In genomic region chr10:132592790-132593788, GRCh38 we compare ENCODE assay signal across 9 cellular contexts. TPM values are rescaled to one million over a fixed set of nuclear protein-coding genes. Genes with fewer than 3 reads are reported as not detected.
DNase-seq lines count a peak whose midpoint lies in the region; ATAC-seq, FAIRE-seq and TF ChIP-seq lines count a peak whose summit lies in the region.
"Had no signal": no experiment of that assay in that cellular context is flagged by ENCODE, and none has a peak within 500 bp of the region (broad histone marks: within the 10 kb centered on the region; RNA-seq: fewer than 3 reads in every experiment).

No MANE protein-coding gene starts in this region.

- no peak overlapping the region for H3K18ac ChIP-seq in trophoblast cell (ENCODE audit: low read length)

- H3K4ac ChIP-seq in trophoblast cell (ENCODE audit: low read depth, low read length), result no peak overlapping the region

- no peak for ATAC-seq in left ventricle myocardium superior
- ATAC-seq in HG03108 (IDR thresholded peaks at IDR 0.05; ENCODE audit: unreplicated experiment), result peak; percentile 62
- ATAC-seq in GM12878, result peak; percentile 87
- no peak for ATAC-seq in thoracic aorta (ENCODE audit: insufficient number of reproducible peaks, low FRiP score, low read depth)

- RAD21 ChIA-PET in GM12878 (lab: Charles Lee; ENCODE audit: unreplicated experiment), result interaction anchor here (0.5 to 4.7 kb wide), 13 partner anchors 12 to 134 kb away, joined by 3 to 84 read pairs (median 4); no protein-coding TSS in a partner anchor

- SMC1A ChIA-PET in GM12878 (lab: Charles Lee; ENCODE audit: uncharacterized antibody, unreplicated experiment), result interaction anchor here (0.8 to 4.5 kb wide), 13 partner anchors 13 to 261 kb away, joined by 3 to 62 read pairs (median 7); partner anchors contain the start of gene LRRC27

- H2AFZ ChIP-seq in GM12878 (ENCODE audit: control insufficient read depth, low read depth, low read length), result no peak overlapping the region; the same call in none of the 2 replicates
- H2AFZ ChIP-seq in trophoblast cell (ENCODE audit: insufficient read depth, low read length, poor library complexity), result no peak overlapping the region

- H3K14ac ChIP-seq in trophoblast cell (ENCODE audit: low read length), result no peak overlapping the region

- H3K9me3 ChIP-seq in left ventricle myocardium inferior (replicated peaks) (no peaks in the 10 kb centered on the region), GM12878 (replicated peaks; ENCODE audit: control insufficient read depth, insufficient read depth, low read length) (peaks cover 2% of the 10 kb centered on the region; the same call in 2 of the 3 replicates), thoracic aorta (no peaks in the 10 kb centered on the region), trophoblast cell (ENCODE audit: insufficient read depth, low read depth, low read length) (peaks cover 11% of the 10 kb centered on the region)

- TF ChIP-seq POLR2A in GM12878 (IDR thresholded peaks at IDR 0.05; ENCODE audit: low read depth, low read length), result no peak

- H3K27me3 ChIP-seq in left ventricle myocardium inferior (ENCODE audit: low read depth) (no peaks in the 10 kb centered on the region), GM12878 (replicated peaks in 1 of 2; ENCODE audit: control insufficient read depth in 2 of 2, insufficient read depth in 2 of 2, low read length in 1 of 2) (no peaks in the 10 kb centered on the region), thoracic aorta (replicated peaks; ENCODE audit: insufficient read depth) (no peaks in the 10 kb centered on the region), trophoblast cell (ENCODE audit: insufficient read depth, low read length) (no peaks in the 10 kb centered on the region)

- H3K36me3 ChIP-seq in left ventricle myocardium inferior (no peaks in the 10 kb centered on the region), GM12878 (ENCODE audit: control insufficient read depth in 2 of 2, insufficient read depth in 2 of 2, low read length in 1 of 2) (no peaks in the 10 kb centered on the region), thoracic aorta (no peaks in the 10 kb centered on the region), trophoblast cell (ENCODE audit: control insufficient read depth in 1 of 2, insufficient read depth in 2 of 2, low read length in 2 of 2) (no peaks in the 10 kb centered on the region)

- H3K4me2 ChIP-seq in GM12878 (ENCODE audit: control insufficient read depth, insufficient read depth) (peak overlapping the region; percentile 88), trophoblast cell (ENCODE audit: low read length) (no peak overlapping the region)

- no peak for DNase-seq in left ventricle myocardium inferior
- no peak for DNase-seq in left ventricle myocardium superior
- DNase-seq in GM12878 (ENCODE audit: low read depth, low spot score), result peak; percentile 62
- no peak for DNase-seq in thoracic aorta (ENCODE audit: low spot score)
- DNase-seq in trophoblast cell, result no peak
- DNase-seq in frontal cortex (ENCODE audit: low spot score in 2 of 2), result no peak
- DNase-seq in SW 1271 (lab: John Stamatoyannopoulos, UW), result no peak

- H4K8ac ChIP-seq in trophoblast cell (ENCODE audit: low read depth, low read length), result no peak overlapping the region

- no peak overlapping the region for H2BK5ac ChIP-seq in trophoblast cell (ENCODE audit: low read depth, low read length, poor library complexity)

- no peak overlapping the region for H4K91ac ChIP-seq in trophoblast cell (ENCODE audit: low read depth, low read length)

- H3K4me1 ChIP-seq in left ventricle myocardium inferior (peaks cover 100% of the 10 kb centered on the region), GM12878 (ENCODE audit: control insufficient read depth, insufficient read depth, low read length) (peaks cover 28% of the 10 kb centered on the region), thoracic aorta (ENCODE audit: control insufficient read depth in 1 of 2, low read depth in 2 of 2) (peaks cover 68 to 95% of the 10 kb centered on the region in 2 donors), trophoblast cell (ENCODE audit: control insufficient read depth in 1 of 2, insufficient read depth in 2 of 2, low read length in 2 of 2) (peaks cover 6 to 13% of the 10 kb centered on the region in 2 experiments)

- no TSS peak for BruUV-seq in GM12878 (replicated peaks; lab: Mats Ljungman, UMichigan)

- H3K4me3 ChIP-seq in left ventricle myocardium inferior (no peak overlapping the region), GM12878 (peak overlapping the region; percentile 16; the same call in 1 of the 2 replicates), thoracic aorta (no peak overlapping the region), trophoblast cell (ENCODE audit: low read depth, low read length) (no peak overlapping the region)

- CTCF ChIA-PET in GM12878 (lab: Yijun Ruan, JAX), result interaction anchor here (0.7 to 3.4 kb wide), 8 partner anchors 12 to 134 kb away, joined by 3 to 17 read pairs (median 6); no protein-coding TSS in a partner anchor

- intact Hi-C loops in left ventricle myocardium inferior (cut with micrococcal nuclease) (no loop called here), left ventricle myocardium superior (cut with micrococcal nuclease) (no loop called here), GM12878 (cut with micrococcal nuclease; ENCODE audit: unreplicated experiment) (no loop called here)

- TF ChIP-seq RAD21 in GM12878 (IDR thresholded peaks at IDR 0.05; ENCODE audit: insufficient read depth, low read depth, low read length), result no peak

- FAIRE-seq in GM12878 (lab: Jason Lieb, UNC) (peak; percentile 57), frontal cortex (lab: Jason Lieb, UNC) (no peak)
- FAIRE-seq: islet of Langerhans had no signal

- no peak for TF ChIP-seq EP300 in GM12878 (IDR thresholded peaks at IDR 0.05; ENCODE audit: borderline replicate concordance in 1 of 2, control insufficient read depth in 1 of 2, low read depth in 2 of 2, low read length in 2 of 2)

- H2AK5ac ChIP-seq in trophoblast cell (ENCODE audit: low read length), result no peak overlapping the region

- POLR2A ChIA-PET in GM12878 (lab: Charles Lee), result interaction anchor here (0.6 to 2.0 kb wide), 6 partner anchors 11 to 54 kb away, joined by 3 to 26 read pairs (median 6); no protein-coding TSS in a partner anchor

- H2BK120ac ChIP-seq in trophoblast cell (ENCODE audit: insufficient read depth, low read length, poor library complexity), result no peak overlapping the region

- no peak overlapping the region for H3K23ac ChIP-seq in trophoblast cell (ENCODE audit: low read length)

- H3K79me2 ChIP-seq in GM12878 (ENCODE audit: control insufficient read depth, insufficient read depth, low read length) (peaks cover 13% of the 10 kb centered on the region), trophoblast cell (ENCODE audit: control insufficient read depth, insufficient read depth, low read length, poor library complexity) (peaks cover 2% of the 10 kb centered on the region)

- no peaks in the 10 kb centered on the region for H4K20me1 ChIP-seq in GM12878 (ENCODE audit: control insufficient read depth, insufficient read depth)

- H3K27ac ChIP-seq in left ventricle myocardium inferior (replicated peaks), result peak overlapping the region; percentile 86
- peak overlapping the region; percentile 71 for H3K27ac ChIP-seq in GM12878 (ENCODE audit: control insufficient read depth, insufficient read depth)
- peak overlapping the region; percentile 88 to 96 for H3K27ac ChIP-seq in thoracic aorta
- no peak overlapping the region for H3K27ac ChIP-seq in trophoblast cell (ENCODE audit: low read depth, low read length)

- 77% methylated on average over 17 of the region's 17 CpGs for WGBS in GM12878 (ENCODE audit: insufficient coverage, insufficient replicate concordance, low lambda C conversion rate, missing lambda C conversion rate)
- no CpG with 5 or more reads among the region's 17 CpGs for WGBS in trophoblast cell (ENCODE audit: extremely low coverage, insufficient coverage, insufficient read length)

- in situ Hi-C loops in GM12878 (cut with MboI), result no loop called here

- no peak overlapping the region; the same call in 1 of the 2 replicates for H3K9ac ChIP-seq in GM12878 (ENCODE audit: control insufficient read depth, insufficient read depth, low read length)
- no peak overlapping the region for H3K9ac ChIP-seq in trophoblast cell (ENCODE audit: low read length)

- H4K12ac ChIP-seq in trophoblast cell (ENCODE audit: low read depth, low read length), result no peak overlapping the region

- no peak for TF ChIP-seq CTCF in left ventricle myocardium inferior (IDR thresholded peaks at IDR 0.05; ENCODE audit: borderline replicate concordance)
- no peak for TF ChIP-seq CTCF in GM12878 (IDR thresholded peaks at IDR 0.05 in 2 of 3, conservative IDR thresholded peaks at IDR 0.05 in 1 of 3; ENCODE audit: control insufficient read depth in 2 of 3, extremely low read depth in 1 of 3, insufficient read depth in 1 of 3, low read depth in 3 of 3, low read length in 3 of 3)
- no peak for TF ChIP-seq CTCF in thoracic aorta (IDR thresholded peaks at IDR 0.05)

- no peak overlapping the region for H2BK12ac ChIP-seq in trophoblast cell (ENCODE audit: low read length)

- no peaks in the 10 kb centered on the region for H3K79me1 ChIP-seq in trophoblast cell (ENCODE audit: low read length)

TF ChIP-seq in GM12878, 131 proteins besides CTCF, POLR2A, EP300 and RAD21 (continues in another document):
- TF ChIP-seq ETV6 (conservative IDR thresholded peaks at IDR 0.05 in 1 of 2, IDR thresholded peaks at IDR 0.05 in 1 of 2; ENCODE audit: borderline replicate concordance in 1 of 2, low read depth in 1 of 2) (no peak), ESRRA (IDR thresholded peaks at IDR 0.05; ENCODE audit: low read length) (no peak), RELA (IDR thresholded peaks at IDR 0.05; ENCODE audit: borderline replicate concordance, partially characterized antibody) (no peak)

RNA-seq across cellular contexts. Expression of gene INPP5A, which starts 55.5 kb away (rescaled TPM):
- 105 TPM for total RNA-seq in left ventricle myocardium inferior
- total RNA-seq in left ventricle myocardium superior, result 108 TPM
- total RNA-seq in GM12878 (2013; cell fraction: nucleolus; rRNA removed), result 48.1 and 49.5 TPM in 2 replicates
- 9.3 and 12.8 TPM in 2 replicates for total RNA-seq in GM12878 (2014; rRNA removed)
- 7.8 and 8.8 TPM in 2 replicates for total RNA-seq in GM12878 (2014; rRNA removed; fragmentation: Illumina TruSeq; extraction: Trizol)
- total RNA-seq in GM12878 (2021), result 13.3 and 15.0 TPM in 2 replicates
- 2.9 TPM for polyA plus RNA-seq in GM12878 (2011; ENCODE audit: low read depth)
- 12.3 and 14.7 TPM in 2 replicates for polyA plus RNA-seq in GM12878 (2011; rRNA removed)
- polyA plus RNA-seq in GM12878 (2011; cell fraction: cytosol; rRNA removed), result 11.5 and 13.5 TPM in 2 replicates
- 22.4 and 29.0 TPM in 2 replicates for polyA plus RNA-seq in GM12878 (2011; cell fraction: nucleus; rRNA removed)
- 3.6 and 5.4 TPM in 2 replicates for polyA plus RNA-seq in GM12878 (2012)
- 4.8 and 4.9 TPM in 2 replicates for polyA plus RNA-seq in GM12878 (2014; fragmentation: Illumina TruSeq; extraction: Trizol)
- polyA plus RNA-seq in GM12878 (2014; fragmentation: Nextera tagmentation; extraction: Ambion mirVana), result 1 to 10 TPM in 1 of 2 experiments, under 1 TPM in 1; 0.52 to 1.7 TPM
- polyA plus RNA-seq in GM12878 (2014; rRNA removed), result 8.0 and 9.0 TPM in 2 replicates
- polyA plus RNA-seq in GM12878 (2016; fragmentation: Nextera tagmentation; extraction: Ambion mirVana), result under 1 TPM; 0.69 to 0.74 TPM
- polyA minus RNA-seq in GM12878 (2011; rRNA and poly(A)+ RNA removed), result 18.4 and 20.3 TPM in 2 replicates
- 8.1 and 10.2 TPM in 2 replicates for polyA minus RNA-seq in GM12878 (2011; cell fraction: cytosol; rRNA and poly(A)+ RNA removed)
- 27.4 and 28.0 TPM in 2 replicates for polyA minus RNA-seq in GM12878 (2011; cell fraction: nucleus; rRNA and poly(A)+ RNA removed)
- 100 to 1,000 TPM; 120 to 142 TPM for total RNA-seq in thoracic aorta
- polyA plus RNA-seq in trophoblast cell (2013), result 25.7 and 25.9 TPM in 2 replicates
- total RNA-seq in frontal cortex, result 38.7 TPM

Comparison
In these comparisons a context has a peak if more than half of its experiments do, and no peak if none do; other contexts are left out.
1. ATAC-seq: peak in HG03108 (single experiment) and GM12878 (single experiment); none in left ventricle myocardium superior (single experiment) and thoracic aorta (single experiment).